Comparison of ENCODE assay signal across 1 cellular context in the genomic region with DNA sequence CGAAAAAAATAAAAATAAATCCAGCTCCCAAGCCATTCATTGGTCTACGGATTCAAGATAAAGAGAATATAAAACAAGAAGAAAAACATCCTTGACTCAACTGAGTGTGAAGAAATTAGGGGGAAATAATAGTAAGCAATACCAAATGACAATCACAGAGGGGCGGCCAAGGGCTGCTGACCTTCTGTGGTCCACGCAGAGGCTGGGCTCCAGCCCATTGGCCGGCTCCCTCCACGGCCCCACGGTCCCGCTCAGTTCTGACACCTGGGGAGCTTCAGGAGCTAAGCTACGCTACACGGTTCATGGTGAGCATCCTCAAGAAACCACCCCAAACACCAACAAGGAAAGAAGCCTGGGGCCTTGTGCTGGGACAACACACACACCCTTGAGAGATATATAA.
TF ChIP-seq lines count a peak whose summit lies in the region.

No MANE protein-coding gene starts in this region.

TF ChIP-seq in H1, 55 proteins besides CTCF, POLR2A, EP300 and RAD21:
- TF ChIP-seq JUND (IDR thresholded peaks at IDR 0.05; ENCODE audit: low read length), result no peak
- TF ChIP-seq KDM5A (IDR thresholded peaks at IDR 0.05; ENCODE audit: low read length), result no peak
- no peak for TF ChIP-seq CHD1 (IDR thresholded peaks at IDR 0.05; ENCODE audit: low read depth, low read length)
- TF ChIP-seq ASH2L (IDR thresholded peaks at IDR 0.05; ENCODE audit: low read length), result no peak
- no peak for TF ChIP-seq FOSL1 (IDR thresholded peaks at IDR 0.05; ENCODE audit: insufficient read depth, low read depth, low read length)
- no peak for TF ChIP-seq SIRT6 (IDR thresholded peaks at IDR 0.05; ENCODE audit: low read length)
- TF ChIP-seq POU5F1 (IDR thresholded peaks at IDR 0.05; ENCODE audit: low read depth, low read length), result no peak
- TF ChIP-seq CHD2 (IDR thresholded peaks at IDR 0.05; ENCODE audit: low read length), result no peak
- no peak for TF ChIP-seq TCF12 (IDR thresholded peaks at IDR 0.05; ENCODE audit: low read depth, low read length)
- no peak for TF ChIP-seq HDAC2 (IDR thresholded peaks at IDR 0.05; ENCODE audit: borderline replicate concordance in 1 of 2, low read depth in 2 of 2, low read length in 2 of 2)
- TF ChIP-seq EGR1 (IDR thresholded peaks at IDR 0.05; ENCODE audit: borderline replicate concordance, low read depth, low read length), result no peak
- TF ChIP-seq SAP30 (IDR thresholded peaks at IDR 0.05; ENCODE audit: insufficient read depth, insufficient replicate concordance, low read length), result no peak
- no peak for TF ChIP-seq KDM4A (IDR thresholded peaks at IDR 0.05; ENCODE audit: low read depth, low read length, severe bottlenecking)
- TF ChIP-seq SIX5 (IDR thresholded peaks at IDR 0.05; ENCODE audit: low read depth, low read length), result no peak
- TF ChIP-seq SUZ12 (IDR thresholded peaks at IDR 0.05; ENCODE audit: low read length), result no peak
- TF ChIP-seq CEBPB (IDR thresholded peaks at IDR 0.05; ENCODE audit: low read depth, low read length), result no peak
